Comparison of ENCODE assay signal across 12 cellular contexts in genomic region chr12:76080017-76080728, GRCh38. TPM values are rescaled to one million over a fixed set of nuclear protein-coding genes. Genes with fewer than 3 reads are reported as not detected.
A peak's percentile ranks its signal among the peaks of the same experiment; 100 is the strongest.
DNase-seq lines count a peak whose midpoint lies in the region; ATAC-seq, FAIRE-seq and TF ChIP-seq lines count a peak whose summit lies in the region.
"Had no signal": no experiment of that assay in that cellular context is flagged by ENCODE, and none has a peak within 500 bp of the region (broad histone marks: within the 10 kb centered on the region; RNA-seq: fewer than 3 reads in every experiment).

No MANE protein-coding gene starts in this region.

- peaks cover 0 to 8% (median 0%) of the 10 kb centered on the region in 7 donors for H3K9me3 Mint-ChIP-seq in CD4-positive, CD25-positive, alpha-beta regulatory T cell
- peaks cover 8% of the 10 kb centered on the region for H3K9me3 Mint-ChIP-seq in chondrocyte (ENCODE audit: low read depth)

- peaks cover 14% of the 10 kb centered on the region for H3K36me3 Mint-ChIP-seq in CD4-positive, CD25-positive, alpha-beta regulatory T cell
- peaks cover 8% of the 10 kb centered on the region for H3K36me3 Mint-ChIP-seq in chondrocyte (ENCODE audit: low read depth)

- no peaks in the 10 kb centered on the region for H3K36me3 ChIP-seq in CD4-positive, CD25-positive, alpha-beta regulatory T cell (ENCODE audit: control insufficient read depth, insufficient read depth, low read length)
- H3K36me3 ChIP-seq in psoas muscle (ENCODE audit: insufficient read depth in 1 of 2, low read depth in 1 of 2): no peaks in the 10 kb centered on the region
- H3K36me3 ChIP-seq: colonic mucosa had no signal

- peaks cover 60% of the 10 kb centered on the region for H3K4me1 ChIP-seq in CD4-positive, CD25-positive, alpha-beta regulatory T cell (ENCODE audit: control insufficient read depth, insufficient read depth, low read length, poor library complexity, severe bottlenecking)
- peaks cover 23% of the 10 kb centered on the region for H3K4me1 ChIP-seq in psoas muscle
- H3K4me1 ChIP-seq: colonic mucosa had no signal

- H3K4me1 Mint-ChIP-seq in CD4-positive, CD25-positive, alpha-beta regulatory T cell: peaks cover 54 to 83% (median 67%) of the 10 kb centered on the region in 4 donors
- H3K4me1 Mint-ChIP-seq in chondrocyte (ENCODE audit: low read depth): peaks cover 67% of the 10 kb centered on the region

- 91 to 92% (median 91%) methylated on average over 2 of the region's 2 CpGs for WGBS in psoas muscle, 3 donors

- FAIRE-seq in GM18507 (lab: Jason Lieb, UNC): peak; percentile 24

- no peak overlapping the region for H3K27ac ChIP-seq in CD4-positive, CD25-positive, alpha-beta regulatory T cell (ENCODE audit: insufficient read depth, low read length, poor library complexity, severe bottlenecking)
- no peak overlapping the region for H3K27ac ChIP-seq in psoas muscle
- H3K27ac ChIP-seq: colonic mucosa had no signal

- no peaks in the 10 kb centered on the region for H3K27me3 Mint-ChIP-seq in CD4-positive, CD25-positive, alpha-beta regulatory T cell
- H3K27me3 Mint-ChIP-seq in chondrocyte (ENCODE audit: low read depth): no peaks in the 10 kb centered on the region

- intact Hi-C loops in psoas muscle (cut with DNase I): loop anchor here (5.0 to 10.0 kb wide), 4 partner anchors 267 to 485 kb away; partner anchors contain the start of gene BBS10 (in 2 of the 2)

- H3K4me3 Mint-ChIP-seq in CD4-positive, CD25-positive, alpha-beta regulatory T cell: peak overlapping the region in 2 of 4 donors; percentile 4 to 20
- no peak overlapping the region for H3K4me3 Mint-ChIP-seq in chondrocyte (ENCODE audit: unreplicated experiment)

- no peaks in the 10 kb centered on the region for H3K27me3 ChIP-seq in CD4-positive, CD25-positive, alpha-beta regulatory T cell (ENCODE audit: control insufficient read depth, insufficient read depth, low read length)
- H3K27me3 ChIP-seq in psoas muscle (ENCODE audit: insufficient read depth in 3 of 3, low read length in 2 of 3): no peaks in the 10 kb centered on the region
- H3K27me3 ChIP-seq: colonic mucosa had no signal

- DNase-seq in CD4-positive, CD25-positive, alpha-beta regulatory T cell: no peak
- DNase-seq in GM18507 (ENCODE audit: extremely low spot score, insufficient read length, low read depth) (no peak), NCI-H526 treated with DMSO at 0.1 percent for 48 hours (lab: John Stamatoyannopoulos, UW) (peak; percentile 68), chondrocyte (ENCODE audit: low spot score) (no peak), NCI-H1436 (lab: John Stamatoyannopoulos, UW) (no peak), psoas muscle (no peak)
- DNase-seq in activated CD4-positive, alpha-beta T cell treated with anti-CD3 and anti-CD28 coated beads for 4 hours: no peak
- DNase-seq: colonic mucosa, kidney glomerular epithelial cell, NCI-H2171, SHP77 treated with DMSO at 0.1 percent for 48 hours had no signal

- peak overlapping the region; percentile 24 for H3K4me3 ChIP-seq in CD4-positive, CD25-positive, alpha-beta regulatory T cell (ENCODE audit: low read depth, low read length)
- H3K4me3 ChIP-seq in psoas muscle: no peak overlapping the region
- H3K4me3 ChIP-seq: colonic mucosa had no signal

- TF ChIP-seq CTCF in chondrocyte (IDR thresholded peaks at IDR 0.05) (no peak), psoas muscle (IDR thresholded peaks at IDR 0.05) (no peak)

- ATAC-seq in CD4-positive, CD25-positive, alpha-beta regulatory T cell (ENCODE audit: low read depth in 2 of 2): no peak
- ATAC-seq in HG03457 (IDR thresholded peaks at IDR 0.05; ENCODE audit: unreplicated experiment) (no peak), psoas muscle (no peak)

- no peaks in the 10 kb centered on the region for H3K9me3 ChIP-seq in CD4-positive, CD25-positive, alpha-beta regulatory T cell (ENCODE audit: control insufficient read depth in 2 of 2, low read length in 2 of 2)
- H3K9me3 ChIP-seq in psoas muscle: peaks cover 8% of the 10 kb centered on the region
- H3K9me3 ChIP-seq: colonic mucosa had no signal

- H3K27ac Mint-ChIP-seq in CD4-positive, CD25-positive, alpha-beta regulatory T cell: no peak overlapping the region
- peak overlapping the region; percentile 57 for H3K27ac Mint-ChIP-seq in chondrocyte (ENCODE audit: unreplicated experiment)

RNA-seq across cellular contexts. Expression of gene NAP1L1, which starts 4.3 kb away (rescaled TPM):
- total RNA-seq in CD4-positive, CD25-positive, alpha-beta regulatory T cell: 592 TPM
- polyA plus RNA-seq in CD4-positive, CD25-positive, alpha-beta regulatory T cell: 100 to 1,000 TPM; 173 to 229 (median 206) TPM
- total RNA-seq in chondrocyte (386 to 418 TPM (median 410 TPM) in 3 replicates), psoas muscle (100 to 1,000 TPM; 245 to 341 (median 291) TPM)
- polyA plus RNA-seq in psoas muscle: 100 to 1,000 TPM; 201 to 324 (median 231) TPM

RNA-seq across cellular contexts. Expression of gene PHLDA1, which starts 48.6 kb away (rescaled TPM):
- 42.0 TPM for total RNA-seq in CD4-positive, CD25-positive, alpha-beta regulatory T cell
- polyA plus RNA-seq in CD4-positive, CD25-positive, alpha-beta regulatory T cell: 1 to 10 TPM; 1.1 to 2.0 (median 1.5) TPM
- total RNA-seq in chondrocyte (4.5 to 14.0 TPM (median 12.1 TPM) in 3 replicates), psoas muscle (1 to 10 TPM; 2.2 to 3.7 (median 3.1) TPM)
- polyA plus RNA-seq in psoas muscle: 10 to 100 TPM in 1 of 3 donors, 1 to 10 TPM in 1, under 1 TPM in 1; 0.73 to 35.6 (median 3.5) TPM
